24 cellular contexts compared by ENCODE assay signal in genomic region chr4:151548708-151549107, GRCh38.
A peak's percentile ranks its signal among the peaks of the same experiment; 100 is the strongest.
DNase-seq lines count a peak whose midpoint lies in the region; ATAC-seq, FAIRE-seq and TF ChIP-seq lines count a peak whose summit lies in the region.
"Had no signal": no experiment of that assay in that cellular context is flagged by ENCODE, and none has a peak within 500 bp of the region (broad histone marks: within the 10 kb centered on the region; RNA-seq: fewer than 3 reads in every experiment).

No MANE protein-coding gene starts in this region.

- H3K4me3 Mint-ChIP-seq in WTC11, result no peak overlapping the region
- H3K4me3 Mint-ChIP-seq: B cell; CD4-positive, CD25-positive, alpha-beta regulatory T cell; CD8-positive, alpha-beta T cell; HFFc6 had no signal

- no peak overlapping the region for H3K4me2 ChIP-seq in HepG2 (ENCODE audit: low read depth, low read length)
- H3K4me2 ChIP-seq in H1 (ENCODE audit: insufficient read depth in 1 of 2, low read depth in 2 of 2, low read length in 2 of 2), result 0 out of 4 replicates have a peak overlapping the region, but pooled peaks of 1 of the 2 experiments have one; percentile 9
- H3K4me2 ChIP-seq: BLaER1 had no signal

- peaks cover 13% of the 10 kb centered on the region; the same call in 1 of the 2 replicates for H3K9me3 ChIP-seq in HepG2 (ENCODE audit: low read length)
- H3K9me3 ChIP-seq in right lobe of liver, result peaks cover 0 to 11% (median 4%) of the 10 kb centered on the region in 4 donors
- no peaks in the 10 kb centered on the region for H3K9me3 ChIP-seq in H1 (ENCODE audit: insufficient read depth in 2 of 2, low read depth in 1 of 2, low read length in 1 of 2)
- H3K9me3 ChIP-seq in liver (ENCODE audit: control insufficient read depth in 4 of 4, low read length in 3 of 4), result peaks cover 5 to 18% (median 8%) of the 10 kb centered on the region in 4 donors

- intact Hi-C loops in HepG2 (cut with micrococcal nuclease; ENCODE audit: unreplicated experiment), result no loop called here
- intact Hi-C loops in right lobe of liver (cut with DNase I), result no loop called here

- no peak for TF ChIP-seq RAD21 in HepG2 (CRISPR knock-in tag; IDR thresholded peaks at IDR 0.05)
- TF ChIP-seq RAD21 in H1 (IDR thresholded peaks at IDR 0.05 in 1 of 2, conservative IDR thresholded peaks at IDR 0.05 in 1 of 2; ENCODE audit: low read depth in 2 of 2, low read length in 2 of 2), result no peak
- TF ChIP-seq RAD21 in liver (IDR thresholded peaks at IDR 0.05), result no peak

- H3K18ac ChIP-seq in H1 (ENCODE audit: extremely low read depth, low read length), result no peak overlapping the region

- peaks cover 54% of the 10 kb centered on the region for H3K36me3 Mint-ChIP-seq in WTC11
- H3K36me3 Mint-ChIP-seq: CD4-positive, CD25-positive, alpha-beta regulatory T cell; CD8-positive, alpha-beta T cell had no signal

- no peaks in the 10 kb centered on the region for H3K36me3 ChIP-seq in HepG2 (replicated peaks in 1 of 2; ENCODE audit: control insufficient read depth in 1 of 2, insufficient read depth in 2 of 2, low read length in 2 of 2)
- H3K36me3 ChIP-seq in right lobe of liver, result no peaks in the 10 kb centered on the region
- peaks cover 0 to 9% (median 0%) of the 10 kb centered on the region in 4 experiments; a peak in 2 of 8 replicates for H3K36me3 ChIP-seq in H1 (ENCODE audit: control insufficient read depth in 2 of 4, insufficient read depth in 4 of 4, low read length in 3 of 4)
- no peaks in the 10 kb centered on the region for H3K36me3 ChIP-seq in liver (ENCODE audit: control insufficient read depth in 4 of 4, insufficient read depth in 3 of 4, low read depth in 1 of 4, low read length in 3 of 4)
- H3K36me3 ChIP-seq: BLaER1 had no signal

- in situ Hi-C loops in HepG2 (cut with HindIII; ENCODE audit: extremely low pct_ligation_motif_present, low pct_unique_long_range_greater_than_20kb), result no loop called here

- no peak overlapping the region for H3K56ac ChIP-seq in H1 (replicated peaks; ENCODE audit: insufficient read length, low read depth, low read length)

- H3K27ac ChIP-seq in HepG2 (ENCODE audit: extremely low read length, insufficient read depth, low read length) (no peak overlapping the region), right lobe of liver (no peak overlapping the region), H1 (ENCODE audit: low read depth, low read length) (peak overlapping the region; percentile 39; the same call in 1 of the 2 replicates), liver (ENCODE audit: low read depth in 1 of 2, low read length in 2 of 2) (no peak overlapping the region)
- H3K27ac ChIP-seq: 22Rv1, BLaER1, C4-2B, GM23248 had no signal

- no peak for TF ChIP-seq POLR2A in HepG2 (IDR thresholded peaks at IDR 0.05; ENCODE audit: insufficient read depth in 1 of 2, low read depth in 2 of 2, low read length in 2 of 2)
- TF ChIP-seq POLR2A in right lobe of liver (IDR thresholded peaks at IDR 0.05), result no peak
- TF ChIP-seq POLR2A in H1 (IDR thresholded peaks at IDR 0.05; ENCODE audit: control extremely low read depth in 1 of 2, low read depth in 2 of 2, low read length in 2 of 2), result no peak

- FAIRE-seq in HepG2 (lab: Jason Lieb, UNC), result no peak
- FAIRE-seq in H1 (lab: Jason Lieb, UNC), result no peak
- FAIRE-seq: A204.1, GM12891, H54 had no signal

- POLR2A ChIA-PET in HepG2 (lab: Yijun Ruan, JAX), result no interaction called here
- POLR2A ChIA-PET in WTC11 (lab: Charles Lee), result no interaction called here
- POLR2A ChIA-PET in H1 (lab: Charles Lee; ENCODE audit: partially characterized antibody), result interaction anchor here (1.0 kb wide), 1 partner anchor 40 kb away, joined by 4 read pairs; no protein-coding TSS in a partner anchor

- H3K23ac ChIP-seq in H1 (ENCODE audit: insufficient read length), result no peak overlapping the region

- H3K9ac ChIP-seq in HepG2 (ENCODE audit: insufficient read depth, low read depth, low read length) (no peak overlapping the region), H1 (replicated peaks in 1 of 4; ENCODE audit: extremely low read depth in 1 of 4, low read depth in 3 of 4, low read length in 3 of 4) (no peak overlapping the region), liver (ENCODE audit: low read depth in 1 of 2, low read length in 2 of 2) (no peak overlapping the region)
- H3K9ac ChIP-seq: BLaER1, GM23248 had no signal

- no peak for TF ChIP-seq EP300 in HepG2 (IDR thresholded peaks at IDR 0.05; ENCODE audit: low read depth in 2 of 2, low read length in 2 of 2)
- TF ChIP-seq EP300 in HepG2 (CRISPR knock-in tag; IDR thresholded peaks at IDR 0.05; ENCODE audit: borderline replicate concordance), result no peak
- no peak for TF ChIP-seq EP300 in H1 (IDR thresholded peaks at IDR 0.05; ENCODE audit: borderline replicate concordance in 1 of 2, low read depth in 2 of 2, low read length in 2 of 2)

- H2BK5ac ChIP-seq in H1 (ENCODE audit: low read depth, low read length), result peak overlapping the region; percentile 82; the same call in 1 of the 2 replicates

- H3K4me1 ChIP-seq in HepG2 (ENCODE audit: insufficient read depth, low read length), result no peaks in the 10 kb centered on the region
- no peaks in the 10 kb centered on the region for H3K4me1 ChIP-seq in right lobe of liver
- peaks cover 3 to 11% (median 4%) of the 10 kb centered on the region in 4 experiments; a peak in 4 of 7 replicates for H3K4me1 ChIP-seq in H1 (replicated peaks in 1 of 4; ENCODE audit: control insufficient read depth in 3 of 4, insufficient read depth in 4 of 4, low read length in 3 of 4)
- no peaks in the 10 kb centered on the region for H3K4me1 ChIP-seq in liver (ENCODE audit: control insufficient read depth in 4 of 4, insufficient read depth in 4 of 4, low read length in 3 of 4)
- H3K4me1 ChIP-seq: BLaER1, Caco-2 had no signal

- H3K23me2 ChIP-seq in H1 (ENCODE audit: low read depth, low read length), result no peaks in the 10 kb centered on the region

- no peak overlapping the region for H2BK20ac ChIP-seq in H1 (ENCODE audit: low read length)

- H2BK120ac ChIP-seq in H1 (replicated peaks; ENCODE audit: low read depth, low read length), result no peak overlapping the region

- no peak for ATAC-seq in HepG2
- ATAC-seq in right lobe of liver, result no peak
- no peak for ATAC-seq in WTC11
- ATAC-seq: CD8-positive, alpha-beta T cell had no signal

- BruUV-seq in HepG2 (replicated peaks; lab: Mats Ljungman, UMichigan), result no TSS peak

- 69% methylated on average over 8 of the region's 8 CpGs for WGBS in HepG2 (ENCODE audit: low lambda C conversion rate)
- 80% methylated on average over 8 of the region's 8 CpGs for WGBS in right lobe of liver (ENCODE audit: insufficient coverage, low coverage, low lambda C conversion rate, missing lambda C conversion rate)
- 74% methylated on average over 8 of the region's 8 CpGs; no CpG with 5 or more reads in 1 of the 2 experiments for WGBS in H1 (ENCODE audit: extremely low coverage in 1 of 2, insufficient coverage in 1 of 2, insufficient read length in 1 of 2, insufficient replicate concordance in 2 of 2, low coverage in 1 of 2, low lambda C conversion rate in 2 of 2, missing lambda C conversion rate in 1 of 2), 2 experiments
- WGBS in liver, result 90% methylated on average over 8 of the region's 8 CpGs

- no peaks in the 10 kb centered on the region for H4K20me1 ChIP-seq in HepG2 (ENCODE audit: insufficient read depth, low read length)
- H4K20me1 ChIP-seq in H1 (replicated peaks in 1 of 2; ENCODE audit: control insufficient read depth in 1 of 2, insufficient read depth in 2 of 2, low read length in 2 of 2), result no peaks in the 10 kb centered on the region
- H4K20me1 ChIP-seq: BLaER1 had no signal

- H4K91ac ChIP-seq in H1 (replicated peaks; ENCODE audit: insufficient read length, low read length), result no peak overlapping the region

- H2BK12ac ChIP-seq in H1 (ENCODE audit: low read depth, low read length), result peak overlapping the region; percentile 77; the same call in 1 of the 2 replicates

- H2AFZ ChIP-seq in HepG2 (ENCODE audit: low read length), result no peak overlapping the region
- H2AFZ ChIP-seq in H1 (ENCODE audit: low read length), result no peak overlapping the region
- H2AFZ ChIP-seq: GM23248 had no signal

- H3K27me3 Mint-ChIP-seq in WTC11 (ENCODE audit: low read depth), result no peaks in the 10 kb centered on the region
- H3K27me3 Mint-ChIP-seq: CD4-positive, CD25-positive, alpha-beta regulatory T cell had no signal

- peak overlapping the region; percentile 71; the same call in 1 of the 2 replicates for H2AK5ac ChIP-seq in H1 (ENCODE audit: low read depth, low read length)

- H3K4me3 ChIP-seq in HepG2 (replicated peaks in 1 of 3; ENCODE audit: insufficient read depth in 1 of 3, low read depth in 2 of 3, low read length in 3 of 3) (no peak overlapping the region), right lobe of liver (no peak overlapping the region), H1 (ENCODE audit: extremely low read depth in 1 of 4, insufficient read depth in 2 of 4, low read depth in 3 of 4, low read length in 4 of 4) (peak overlapping the region in 2 of 4 experiments; percentile 9 to 55; a peak in 3 of 8 replicates), liver (ENCODE audit: low read depth in 1 of 3, low read length in 3 of 3) (peak overlapping the region in 2 of 3 donors; percentile 13 to 15)
- H3K4me3 ChIP-seq: BLaER1, GM23248 had no signal

- H3K27ac Mint-ChIP-seq in WTC11, result peak overlapping the region; percentile 83
- H3K27ac Mint-ChIP-seq: B cell; CD4-positive, CD25-positive, alpha-beta regulatory T cell; CD8-positive, alpha-beta T cell; HFFc6 had no signal

- no peak overlapping the region for H4K8ac ChIP-seq in H1 (ENCODE audit: extremely low read depth, insufficient read depth, low read length)

- CTCF ChIA-PET in HepG2 (lab: Yijun Ruan, JAX; ENCODE audit: low intra/inter-chr PET ratio, low total read pairs), result no interaction called here
- CTCF ChIA-PET in WTC11 (lab: Charles Lee), result interaction anchor here (1.3 kb wide), 1 partner anchor 60 kb away, joined by 6 read pairs; no protein-coding TSS in a partner anchor
- CTCF ChIA-PET in H1 (lab: Charles Lee; ENCODE audit: partially characterized antibody), result no interaction called here

- no peak overlapping the region for H4K5ac ChIP-seq in H1 (ENCODE audit: insufficient read length, low read depth, low read length)

- no peaks in the 10 kb centered on the region for H3K79me2 ChIP-seq in HepG2 (ENCODE audit: insufficient read depth, low read length)
- H3K79me2 ChIP-seq in H1 (ENCODE audit: control insufficient read depth in 1 of 2, insufficient read depth in 2 of 2, low read length in 2 of 2), result peaks cover 0 to 34% of the 10 kb centered on the region in 2 experiments; a peak in 2 of 4 replicates

- H3K4ac ChIP-seq in H1 (replicated peaks; ENCODE audit: insufficient read length, low read depth, low read length), result no peak overlapping the region

- no peak overlapping the region for H3K14ac ChIP-seq in H1 (ENCODE audit: insufficient read length)

- DNase-seq in HepG2 (ENCODE audit: low spot score) (no peak), right lobe of liver (no peak), WTC11 (ENCODE audit: low spot score) (no peak), H1 (ENCODE audit: low read depth in 1 of 2, low spot score in 2 of 2) (no peak), foreskin melanocyte (no peak), glomerular visceral epithelial cell (ENCODE audit: extremely low spot score) (no peak)
- DNase-seq in activated effector memory CD4-positive, alpha-beta T cell treated with anti-CD3 and anti-CD28 coated beads, Interleukin-2, amount 50 U/mL, for 16 hours, result no peak
- DNase-seq: Caco-2; CD4-positive, CD25-positive, alpha-beta regulatory T cell; CD8-positive, alpha-beta T cell; DMS153; DND-41; GDM1; GM23248; HCEC 1CT; HFFc6 had no signal

- peaks cover 3% of the 10 kb centered on the region; the same call in 1 of the 2 replicates for H3K79me1 ChIP-seq in H1 (ENCODE audit: low read depth, low read length)

- no peak overlapping the region for H2BK15ac ChIP-seq in H1 (ENCODE audit: low read length)

- H3K9me3 Mint-ChIP-seq in WTC11, result peaks cover 49% of the 10 kb centered on the region

- peaks cover 30% of the 10 kb centered on the region for H3K4me1 Mint-ChIP-seq in WTC11
- H3K4me1 Mint-ChIP-seq: B cell; CD4-positive, CD25-positive, alpha-beta regulatory T cell had no signal

- TF ChIP-seq CTCF in HepG2 (CRISPR knock-in tag; IDR thresholded peaks at IDR 0.05) (no peak), right lobe of liver (IDR thresholded peaks at IDR 0.05) (no peak), WTC11 (IDR thresholded peaks at IDR 0.05) (no peak), H1 (IDR thresholded peaks at IDR 0.05; ENCODE audit: control extremely low read depth in 1 of 3, insufficient read depth in 1 of 3, low read depth in 1 of 3, low read length in 3 of 3) (no peak), liver (IDR thresholded peaks at IDR 0.05; ENCODE audit: low read depth, low read length, missing input control) (no peak)

- H3K27me3 ChIP-seq in HepG2 (ENCODE audit: control insufficient read depth in 1 of 2, insufficient read depth in 2 of 2, low read length in 2 of 2) (no peaks in the 10 kb centered on the region), right lobe of liver (no peaks in the 10 kb centered on the region), H1 (replicated peaks in 1 of 4; ENCODE audit: control insufficient read depth in 3 of 4, extremely low read depth in 1 of 4, insufficient read depth in 3 of 4, low read length in 3 of 4) (no peaks in the 10 kb centered on the region), liver (ENCODE audit: control insufficient read depth in 4 of 4, insufficient read depth in 4 of 4, low read length in 3 of 4) (no peaks in the 10 kb centered on the region)
- H3K27me3 ChIP-seq: BLaER1 had no signal

Comparison
In these comparisons a context has a peak if more than half of its experiments do, and no peak if none do; other contexts are left out.
1. H3K4me3 ChIP-seq: peak in liver (2 of 3); none in HepG2 (0 of 3) and right lobe of liver (0 of 3).